ENCODE assay signal across 1 cellular context in genomic region chr17:68035523-68036303, GRCh38.
TF ChIP-seq lines count a peak whose summit lies in the region.

KPNA2 (plus strand) TSS chr17:68035735; CDS start chr17:68037133, 1,398 bp downstream.

TF ChIP-seq in K562, 482 proteins besides CTCF, POLR2A, EP300 and RAD21 (continued from another document and continues in another):
- TF ChIP-seq ZNF512 (tag; IDR thresholded peaks at IDR 0.05) (no peak), ZBTB43 (CRISPR knock-in tag; IDR thresholded peaks at IDR 0.05) (no peak), ARHGAP35 (IDR thresholded peaks at IDR 0.05; ENCODE audit: partially characterized antibody) (peak; percentile 77), TAF1 (IDR thresholded peaks at IDR 0.05; ENCODE audit: control insufficient read depth, extremely low read depth, insufficient read depth, low read length, severe bottlenecking) (peak; percentile 73), NR3C1 (CRISPR knock-in tag; IDR thresholded peaks at IDR 0.05) (no peak), CHD2 (IDR thresholded peaks at IDR 0.05; ENCODE audit: low read depth, low read length) (peak; percentile 95), ZNF143 (CRISPR knock-in tag; IDR thresholded peaks at IDR 0.05) (peak; percentile 56), PTBP1 (IDR thresholded peaks at IDR 0.05; ENCODE audit: low read depth, low read length) (no peak), ZNF398 (CRISPR knock-in tag; IDR thresholded peaks at IDR 0.05) (no peak), ZFPM2 (CRISPR knock-in tag; IDR thresholded peaks at IDR 0.05) (no peak), CBFB (CRISPR knock-in tag; IDR thresholded peaks at IDR 0.05) (no peak), HINFP (tag; conservative IDR thresholded peaks at IDR 0.05; ENCODE audit: low read depth) (no peak), STAT6 (CRISPR knock-in tag; IDR thresholded peaks at IDR 0.05) (no peak), ZNF717 (CRISPR knock-in tag; IDR thresholded peaks at IDR 0.05) (0 out of 2 replicates have a peak, but pooled peaks have one; percentile 77), BCOR (IDR thresholded peaks at IDR 0.05) (no peak), BRD9 (IDR thresholded peaks at IDR 0.05; ENCODE audit: low read depth, partially characterized antibody) (peak; percentile 60), SMAD2 (IDR thresholded peaks at IDR 0.05; ENCODE audit: low read depth, low read length) (no peak), ZNF354B (CRISPR knock-in tag; IDR thresholded peaks at IDR 0.05) (no peak), PATZ1 (CRISPR knock-in tag; IDR thresholded peaks at IDR 0.05; ENCODE audit: borderline replicate concordance) (no peak), FOSL1 (tag; conservative IDR thresholded peaks at IDR 0.05) (0 out of 2 replicates have a peak, but pooled peaks have one; percentile 5), ZNF165 (CRISPR knock-in tag; IDR thresholded peaks at IDR 0.05; ENCODE audit: borderline replicate concordance) (no peak), ZFP1 (CRISPR knock-in tag; IDR thresholded peaks at IDR 0.05) (no peak), ID3 (CRISPR knock-in tag; IDR thresholded peaks at IDR 0.05) (no peak), ID3 (tag; IDR thresholded peaks at IDR 0.05) (peak; percentile 78; the same call in 1 of the 2 replicates), NKRF (IDR thresholded peaks at IDR 0.05; ENCODE audit: borderline replicate concordance) (peak; percentile 94), ARID4B (CRISPR knock-in tag; IDR thresholded peaks at IDR 0.05) (peak; percentile 95), ZNF12 (CRISPR knock-in tag; IDR thresholded peaks at IDR 0.05) (peak; percentile 35; the same call in 1 of the 2 replicates), BHLHE40 (IDR thresholded peaks at IDR 0.05; ENCODE audit: low read length) (peak; percentile 90), ZNF77 (CRISPR knock-in tag; IDR thresholded peaks at IDR 0.05) (no peak), ZNF436 (CRISPR knock-in tag; IDR thresholded peaks at IDR 0.05) (no peak), ZNF707 (CRISPR knock-in tag; conservative IDR thresholded peaks at IDR 0.05) (no peak), NR1H2 (CRISPR knock-in tag; IDR thresholded peaks at IDR 0.05) (peak; percentile 44; the same call in 1 of the 2 replicates), SAFB2 (IDR thresholded peaks at IDR 0.05; ENCODE audit: borderline replicate concordance, low read depth, low read length, severe bottlenecking) (no peak), ZBTB49 (CRISPR knock-in tag; IDR thresholded peaks at IDR 0.05; ENCODE audit: borderline replicate concordance) (no peak), RBM34 (IDR thresholded peaks at IDR 0.05; ENCODE audit: borderline replicate concordance, insufficient read depth, low read length) (no peak), CXXC5 (CRISPR knock-in tag; IDR thresholded peaks at IDR 0.05) (peak; percentile 82), FOXK2 (conservative IDR thresholded peaks at IDR 0.05 in 1 of 2, IDR thresholded peaks at IDR 0.05 in 1 of 2; ENCODE audit: low read depth in 2 of 2) (peak in 1 of 2 experiments; percentile 36; a peak in 1 of 4 replicates), CCAR2 (IDR thresholded peaks at IDR 0.05; ENCODE audit: low read depth, low read length) (no peak), TCF15 (CRISPR knock-in tag; IDR thresholded peaks at IDR 0.05) (no peak), CHD1 (IDR thresholded peaks at IDR 0.05; ENCODE audit: low read length) (no peak)
